In genomic region chr19:7355151-7355845, GRCh38 we compare ENCODE assay signal across 11 cellular contexts. TPM values are rescaled to one million over a fixed set of nuclear protein-coding genes. Genes with fewer than 3 reads are reported as not detected.
DNase-seq lines count a peak whose midpoint lies in the region; ATAC-seq, FAIRE-seq and TF ChIP-seq lines count a peak whose summit lies in the region.
"Had no signal": no experiment of that assay in that cellular context is flagged by ENCODE, and none has a peak within 500 bp of the region (broad histone marks: within the 10 kb centered on the region; RNA-seq: fewer than 3 reads in every experiment).

No MANE protein-coding gene starts in this region.

- H3K4me3 ChIP-seq in BLaER1 treated with 17β-estradiol and CSF1 and Interleukin-3, amounts not matched to agents 10 nM and 100 nM, result no peak overlapping the region
- H3K4me3 ChIP-seq: PC-9 had no signal

- H3K4me1 Mint-ChIP-seq in chondrocyte (ENCODE audit: low read depth) (no peaks in the 10 kb centered on the region), nephron (peaks cover 11% of the 10 kb centered on the region)
- H3K4me1 Mint-ChIP-seq: WTC11 had no signal

- peaks cover 5 to 97% (median 89%) of the 10 kb centered on the region in 11 experiments; a peak in 20 of 22 replicates for H3K36me3 ChIP-seq in BLaER1 treated with 17β-estradiol and CSF1 and Interleukin-3, amounts not matched to agents 10 nM and 100 nM

- 0 out of 22 replicates have a peak, but pooled peaks cover 0 to under 1% (median 0%) of the 10 kb centered on the region in 11 experiments for H3K27me3 ChIP-seq in BLaER1 treated with 17β-estradiol and CSF1 and Interleukin-3, amounts not matched to agents 10 nM and 100 nM

- H3K9me3 Mint-ChIP-seq in chondrocyte (ENCODE audit: low read depth), result peaks cover 9% of the 10 kb centered on the region
- peaks cover 14% of the 10 kb centered on the region for H3K9me3 Mint-ChIP-seq in nephron

- no peak for ATAC-seq in GM21360 (IDR thresholded peaks at IDR 0.05; ENCODE audit: unreplicated experiment)
- ATAC-seq in GM18498 (IDR thresholded peaks at IDR 0.05; ENCODE audit: unreplicated experiment), result no peak

- H3K4me2 ChIP-seq in BLaER1 treated with 17β-estradiol and CSF1 and Interleukin-3, amounts not matched to agents 10 nM and 100 nM, result peak overlapping the region in 7 of 11 experiments; percentile 11 to 56 (median 33); a peak in 12 of 22 replicates
- H3K4me2 ChIP-seq: PC-9 had no signal

- peak overlapping the region in 8 of 11 experiments; percentile 3 to 55 (median 26); a peak in 9 of 22 replicates for H3K27ac ChIP-seq in BLaER1 treated with 17β-estradiol and CSF1 and Interleukin-3, amounts not matched to agents 10 nM and 100 nM
- H3K27ac ChIP-seq: PC-9 had no signal

- H3K27ac Mint-ChIP-seq in chondrocyte (ENCODE audit: unreplicated experiment), result no peak overlapping the region
- peak overlapping the region in 2 of 3 experiments; percentile 9 to 24 for H3K27ac Mint-ChIP-seq in nephron
- H3K27ac Mint-ChIP-seq: WTC11 had no signal

- H3K4me1 ChIP-seq in BLaER1 treated with 17β-estradiol and CSF1 and Interleukin-3, amounts not matched to agents 10 nM and 100 nM, result peaks cover 2 to 64% (median 45%) of the 10 kb centered on the region in 10 experiments

- FAIRE-seq in HTR-8/SVneo (lab: Jason Lieb, UNC), result peak; percentile 4

- TF ChIP-seq CTCF in chondrocyte (IDR thresholded peaks at IDR 0.05), result no peak
- no peak for TF ChIP-seq CTCF in nephron (IDR thresholded peaks at IDR 0.05; ENCODE audit: unreplicated experiment in 3 of 3)

- peaks cover 15 to 53% (median 20%) of the 10 kb centered on the region in 11 experiments for H3K9me3 ChIP-seq in BLaER1 treated with 17β-estradiol and CSF1 and Interleukin-3, amounts not matched to agents 10 nM and 100 nM (replicated peaks in 1 of 11)

- H3K9ac ChIP-seq in BLaER1 treated with 17β-estradiol and CSF1 and Interleukin-3, amounts not matched to agents 10 nM and 100 nM, result peak overlapping the region in 5 of 11 experiments; percentile 25 to 56 (median 34); a peak in 6 of 22 replicates

- H3K27me3 Mint-ChIP-seq in chondrocyte (ENCODE audit: low read depth) (peaks cover 9% of the 10 kb centered on the region), nephron (ENCODE audit: low read depth) (peaks cover 3% of the 10 kb centered on the region)

- DNase-seq in HTR-8/SVneo (ENCODE audit: insufficient read length, low spot score), result no peak
- DNase-seq in chondrocyte (ENCODE audit: low spot score), result peak; percentile 81
- DNase-seq in RKO (ENCODE audit: low spot score), result no peak
- DNase-seq in SIG-M5 treated with dmso at 0.1 percent for 504 hours (lab: John Stamatoyannopoulos, UW; ENCODE audit: unreplicated experiment), result no peak
- DNase-seq: activated gamma-delta T cell had no signal

- no peak overlapping the region for H3K4me3 Mint-ChIP-seq in chondrocyte (ENCODE audit: unreplicated experiment)
- no peak overlapping the region for H3K4me3 Mint-ChIP-seq in nephron
- H3K4me3 Mint-ChIP-seq: WTC11 had no signal

- peaks cover 0 to 63% (median 43%) of the 10 kb centered on the region in 11 experiments; a peak in 17 of 22 replicates for H4K20me1 ChIP-seq in BLaER1 treated with 17β-estradiol and CSF1 and Interleukin-3, amounts not matched to agents 10 nM and 100 nM

- H3K36me3 Mint-ChIP-seq in chondrocyte (ENCODE audit: low read depth) (peaks cover 3% of the 10 kb centered on the region), nephron (ENCODE audit: low read depth) (no peaks in the 10 kb centered on the region)

RNA-seq across cellular contexts. Expression of gene ARHGEF18, which starts 6.6 kb away (rescaled TPM):
- total RNA-seq in chondrocyte, result 29.9 to 36.4 TPM (median 34.1 TPM) in 3 replicates
